Comparison of ENCODE assay signal across 34 cellular contexts in the genomic region with DNA sequence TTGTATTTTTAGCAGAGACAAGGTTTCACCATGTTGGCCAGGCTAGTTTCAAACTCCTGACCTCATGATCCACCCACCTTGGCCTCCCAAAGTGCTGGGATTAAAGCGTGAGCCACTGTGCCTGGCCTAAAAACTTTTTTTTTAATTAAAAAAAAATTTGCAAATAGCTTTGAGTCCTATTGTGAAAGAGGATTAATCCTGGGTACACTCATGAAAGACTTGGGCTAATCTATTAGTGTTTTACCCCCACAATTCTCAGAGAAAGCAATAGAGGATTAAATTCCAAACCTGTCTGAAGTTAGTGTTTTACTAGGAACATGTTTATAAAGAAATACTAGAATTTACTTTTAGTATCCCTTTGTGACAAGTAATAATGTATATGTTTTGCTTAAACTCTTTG.
"Had no signal": no experiment of that assay in that cellular context is flagged by ENCODE, and none has a peak within 500 bp of the region (broad histone marks: within the 10 kb centered on the region; RNA-seq: fewer than 3 reads in every experiment).

No MANE protein-coding gene starts in this region.

- H3K27ac Mint-ChIP-seq: activated B cell treated with CpG ODN at 0.5 μM for 24 hours; activated CD4-positive, alpha-beta memory T cell treated with anti-CD3 and anti-CD28 coated beads for 36 hours; activated CD4-positive, alpha-beta T cell treated with anti-CD3 and anti-CD28 coated beads, Interleukin-2, amount 10 ng/mL, durations not matched to agents 24 days and 14 days; activated CD8-positive, alpha-beta T cell treated with anti-CD3 and anti-CD28 coated beads for 36 hours; activated naive CD4-positive, alpha-beta T cell treated with anti-CD3 and anti-CD28 coated beads for 36 hours; activated naive CD4-positive, alpha-beta T cell treated with anti-CD3 and anti-CD28 coated beads, Interleukin-2, amount 50 U/mL, for 72 hours; activated naive CD8-positive, alpha-beta T cell treated with anti-CD3 and anti-CD28 coated beads for 36 hours; activated T-cell treated with anti-CD3 and anti-CD28 coated beads, Interleukin-2, amount 50 U/mL, for 72 hours; activated T-helper 1 cell treated with anti-CD3 and anti-CD28 coated beads, Interleukin-12 subunit alpha, Interleukin-12 subunit beta, Interleukin-2, Interleukin-4 antibody, amounts not matched to agents 30 ng/mL and 10 ng/mL and 1 ng/mL, durations not matched to agents 14 hours and 24 hours and 36 hours; activated T-helper 17 cell treated with anti-CD3 and anti-CD28 coated beads, Interleukin-2, amount 50 U/mL, for 72 hours; T-helper 1 cell treated with Interleukin-12 subunit alpha and Interleukin-12 subunit beta and Interleukin-4 antibody, amounts not matched to agents 30 μg/mL and 1 μg/mL, for 36 hours; T-helper 2 cell treated with Interferon-gamma antibody and Interleukin-4, amounts not matched to agents 5 μg/mL and 100 μg/mL, for 36 hours had no signal

- H3K4me1 Mint-ChIP-seq: activated B cell treated with CpG ODN at 0.5 μM for 24 hours; activated CD4-positive, alpha-beta T cell treated with anti-CD3 and anti-CD28 coated beads, Interleukin-2, amount 10 ng/mL, durations not matched to agents 24 days and 14 days; activated naive CD8-positive, alpha-beta T cell treated with anti-CD3 and anti-CD28 coated beads for 36 hours had no signal

- H3K4me3 Mint-ChIP-seq: activated B cell treated with CpG ODN at 0.5 μM for 24 hours; activated CD4-positive, alpha-beta memory T cell treated with anti-CD3 and anti-CD28 coated beads for 36 hours; activated CD4-positive, alpha-beta T cell treated with anti-CD3 and anti-CD28 coated beads, Interleukin-2, amount 10 ng/mL, durations not matched to agents 24 days and 14 days; activated CD8-positive, alpha-beta T cell treated with anti-CD3 and anti-CD28 coated beads for 36 hours; activated naive CD4-positive, alpha-beta T cell treated with anti-CD3 and anti-CD28 coated beads for 36 hours; activated naive CD8-positive, alpha-beta T cell treated with anti-CD3 and anti-CD28 coated beads for 36 hours; activated T-cell treated with anti-CD3 and anti-CD28 coated beads, Interleukin-2, amount 50 U/mL, for 4 hours; activated T-cell treated with anti-CD3 and anti-CD28 coated beads, Interleukin-2, amount 50 U/mL, for 72 hours; activated T-helper 1 cell treated with anti-CD3 and anti-CD28 coated beads, Interleukin-12 subunit alpha, Interleukin-12 subunit beta, Interleukin-2, Interleukin-4 antibody, amounts not matched to agents 30 ng/mL and 10 ng/mL and 1 ng/mL, durations not matched to agents 14 hours and 24 hours and 36 hours; activated T-helper 17 cell treated with anti-CD3 and anti-CD28 coated beads, Interleukin-2, amount 50 U/mL, for 72 hours; T-helper 1 cell treated with Interleukin-12 subunit alpha and Interleukin-12 subunit beta and Interleukin-4 antibody, amounts not matched to agents 30 μg/mL and 1 μg/mL, for 36 hours; T-helper 2 cell treated with Interferon-gamma antibody and Interleukin-4, amounts not matched to agents 5 μg/mL and 100 μg/mL, for 36 hours had no signal

- H3K4me3 ChIP-seq: adrenal gland, body of pancreas, breast epithelium had no signal

- DNase-seq: activated B cell treated with CpG ODN at 0.5 μM for 24 hours; activated CD4-positive, alpha-beta memory T cell treated with anti-CD3 and anti-CD28 coated beads for 36 hours; activated CD4-positive, alpha-beta T cell treated with anti-CD3 and anti-CD28 coated beads for 4 hours; activated CD4-positive, alpha-beta T cell treated with anti-CD3 and anti-CD28 coated beads, Interleukin-2, amount 10 ng/mL, durations not matched to agents 24 days and 14 days; activated CD4-positive, alpha-beta T cell treated with anti-CD3 and anti-CD28 coated beads, Interleukin-2, amount 50 U/mL, for 1 hour; activated CD4-positive, alpha-beta T cell treated with anti-CD3 and anti-CD28 coated beads, Interleukin-2, amount 50 U/mL, for 4 hours; activated CD4-positive, CD25-positive, alpha-beta regulatory T cell treated with anti-CD3 and anti-CD28 coated beads, Interleukin-2, amount 50 U/mL, for 72 hours; activated CD8-positive, alpha-beta memory T cell treated with anti-CD3 and anti-CD28 coated beads, Interleukin-2, amount 50 U/mL, for 4 hours; activated CD8-positive, alpha-beta T cell treated with anti-CD3 and anti-CD28 coated beads for 36 hours; activated effector memory CD4-positive, alpha-beta T cell treated with anti-CD3 and anti-CD28 coated beads, Interleukin-2, amount 50 U/mL, for 16 hours; activated gamma-delta T cell treated with Interleukin-2 at 50 U/mL for 16 hours; activated naive CD4-positive, alpha-beta T cell; activated naive CD4-positive, alpha-beta T cell treated with anti-CD3 and anti-CD28 coated beads for 36 hours; activated naive CD4-positive, alpha-beta T cell treated with anti-CD3 and anti-CD28 coated beads, Interleukin-2, amount 50 U/mL, for 16 hours; activated naive CD8-positive, alpha-beta T cell treated with anti-CD3 and anti-CD28 coated beads for 36 hours; activated T-cell treated with anti-CD3 and anti-CD28 coated beads for 4 hours; activated T-cell treated with anti-CD3 and anti-CD28 coated beads, Interleukin-2, amount 50 U/mL, for 1 hour; activated T-cell treated with anti-CD3 and anti-CD28 coated beads, Interleukin-2, amount 50 U/mL, for 4 hours; activated T-cell treated with anti-CD3 and anti-CD28 coated beads, Interleukin-2, amount 50 U/mL, for 72 hours; adrenal gland; amniotic stem cell; aorta; body of pancreas; brain microvascular endothelial cell; central memory CD4-positive, alpha-beta T cell; T-helper 1 cell; T-helper 2 cell; T-helper 9 cell had no signal

- H3K9me3 Mint-ChIP-seq: activated B cell treated with CpG ODN at 0.5 μM for 24 hours; activated CD4-positive, alpha-beta memory T cell treated with anti-CD3 and anti-CD28 coated beads for 36 hours; activated CD4-positive, alpha-beta T cell treated with anti-CD3 and anti-CD28 coated beads, Interleukin-2, amount 10 ng/mL, durations not matched to agents 24 days and 14 days; activated CD8-positive, alpha-beta T cell treated with anti-CD3 and anti-CD28 coated beads for 36 hours; activated naive CD4-positive, alpha-beta T cell treated with anti-CD3 and anti-CD28 coated beads for 36 hours; activated naive CD4-positive, alpha-beta T cell treated with anti-CD3 and anti-CD28 coated beads, Interleukin-2, amount 50 U/mL, for 72 hours; activated naive CD8-positive, alpha-beta T cell treated with anti-CD3 and anti-CD28 coated beads for 36 hours; activated T-cell treated with anti-CD3 and anti-CD28 coated beads, Interleukin-2, amount 50 U/mL, for 4 hours; activated T-cell treated with anti-CD3 and anti-CD28 coated beads, Interleukin-2, amount 50 U/mL, for 72 hours; activated T-helper 1 cell treated with anti-CD3 and anti-CD28 coated beads, Interleukin-12 subunit alpha, Interleukin-12 subunit beta, Interleukin-2, Interleukin-4 antibody, amounts not matched to agents 30 ng/mL and 10 ng/mL and 1 ng/mL, durations not matched to agents 14 hours and 24 hours and 36 hours; activated T-helper 17 cell treated with anti-CD3 and anti-CD28 coated beads, Interleukin-2, amount 50 U/mL, for 72 hours; T-helper 1 cell treated with Interleukin-12 subunit alpha and Interleukin-12 subunit beta and Interleukin-4 antibody, amounts not matched to agents 30 μg/mL and 1 μg/mL, for 36 hours; T-helper 2 cell treated with Interferon-gamma antibody and Interleukin-4, amounts not matched to agents 5 μg/mL and 100 μg/mL, for 36 hours had no signal

- H3K36me3 Mint-ChIP-seq: activated CD4-positive, alpha-beta memory T cell treated with anti-CD3 and anti-CD28 coated beads for 36 hours; activated naive CD4-positive, alpha-beta T cell treated with anti-CD3 and anti-CD28 coated beads, Interleukin-2, amount 50 U/mL, for 72 hours; activated naive CD8-positive, alpha-beta T cell treated with anti-CD3 and anti-CD28 coated beads for 36 hours had no signal

- H3K27me3 Mint-ChIP-seq: activated CD4-positive, alpha-beta memory T cell treated with anti-CD3 and anti-CD28 coated beads for 36 hours; activated CD8-positive, alpha-beta T cell treated with anti-CD3 and anti-CD28 coated beads for 36 hours; activated naive CD8-positive, alpha-beta T cell treated with anti-CD3 and anti-CD28 coated beads for 36 hours; activated T-helper 17 cell treated with anti-CD3 and anti-CD28 coated beads, Interleukin-2, amount 50 U/mL, for 72 hours had no signal
